1 cellular context compared by ENCODE assay signal in the genomic region with DNA sequence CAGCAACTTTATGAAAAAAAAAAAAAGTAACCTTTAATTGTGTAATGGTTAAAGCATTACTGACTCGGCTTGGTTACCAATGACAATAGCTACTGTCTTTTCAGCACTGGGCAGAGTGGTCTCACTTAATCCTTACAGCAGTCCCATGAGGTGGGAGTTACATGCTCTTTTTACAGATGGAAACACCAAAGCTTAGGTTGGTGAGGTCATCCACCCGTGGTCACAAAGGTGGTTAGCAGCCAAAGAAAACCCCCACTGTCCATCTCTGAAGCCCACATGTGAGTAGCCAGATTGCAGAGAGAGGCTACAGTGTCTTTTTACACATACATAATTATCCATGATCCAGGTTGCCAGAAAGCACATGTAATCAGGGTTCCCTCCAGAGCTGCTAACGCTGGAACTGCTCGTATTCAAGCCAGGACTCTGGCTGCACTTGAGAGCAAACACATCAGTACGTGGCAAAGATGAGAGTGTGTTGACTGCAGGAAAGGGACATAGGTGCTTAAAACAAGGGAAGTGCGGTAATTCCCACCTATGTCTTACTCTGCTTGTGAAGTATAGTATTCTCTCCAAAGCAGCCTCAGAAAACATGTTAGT.
TF ChIP-seq lines count a peak whose summit lies in the region.

No MANE protein-coding gene starts in this region.

TF ChIP-seq in GM23338, 12 proteins besides CTCF, POLR2A, EP300 and RAD21 (continued from another document):
- no peak for TF ChIP-seq REST (IDR thresholded peaks at IDR 0.05; ENCODE audit: unreplicated experiment)
- no peak for TF ChIP-seq CREB1 (CRISPR knock-in tag; IDR thresholded peaks at IDR 0.05; ENCODE audit: low read depth)
- no peak for TF ChIP-seq POLR2AphosphoS5 (IDR thresholded peaks at IDR 0.05; ENCODE audit: low read depth)
- no peak for TF ChIP-seq JUNB (IDR thresholded peaks at IDR 0.05; ENCODE audit: unreplicated experiment)
- TF ChIP-seq ETS1 (IDR thresholded peaks at IDR 0.05), result no peak
- no peak for TF ChIP-seq NANOG (IDR thresholded peaks at IDR 0.05; ENCODE audit: borderline replicate concordance)
- TF ChIP-seq ZNF462 (CRISPR knock-in tag; IDR thresholded peaks at IDR 0.05), result no peak
